In the genomic region with DNA sequence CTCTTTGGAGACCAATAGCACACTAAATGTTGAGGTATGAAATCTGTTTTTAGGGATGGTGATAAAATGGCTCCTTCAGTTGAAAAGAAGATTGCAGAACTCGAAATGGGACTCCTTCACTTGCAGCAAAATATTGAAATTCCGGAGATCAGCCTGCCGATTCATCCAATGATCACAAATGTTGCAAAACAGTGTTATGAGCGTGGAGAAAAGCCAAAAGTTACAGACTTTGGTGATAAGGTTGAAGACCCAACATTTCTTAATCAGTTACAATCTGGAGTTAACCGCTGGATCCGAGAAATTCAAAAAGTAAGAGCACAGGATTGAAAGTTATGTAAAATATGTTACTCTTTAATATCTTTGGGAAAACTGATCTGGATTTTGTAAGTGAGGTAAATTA, we compare ENCODE assay signal across 1 cellular context.
TF ChIP-seq lines count a peak whose summit lies in the region.

No MANE protein-coding gene starts in this region.

TF ChIP-seq in WTC11, 78 proteins besides CTCF, POLR2A, EP300 and RAD21 (continued from another document):
- TF ChIP-seq CREM (CRISPR knock-in tag; IDR thresholded peaks at IDR 0.05) (no peak), SOX15 (CRISPR knock-in tag; IDR thresholded peaks at IDR 0.05) (no peak), TCF7 (CRISPR knock-in tag; IDR thresholded peaks at IDR 0.05; ENCODE audit: low read depth) (no peak), ZNF219 (CRISPR knock-in tag; IDR thresholded peaks at IDR 0.05; ENCODE audit: borderline replicate concordance) (no peak)
- TF ChIP-seq, protein P1, sequence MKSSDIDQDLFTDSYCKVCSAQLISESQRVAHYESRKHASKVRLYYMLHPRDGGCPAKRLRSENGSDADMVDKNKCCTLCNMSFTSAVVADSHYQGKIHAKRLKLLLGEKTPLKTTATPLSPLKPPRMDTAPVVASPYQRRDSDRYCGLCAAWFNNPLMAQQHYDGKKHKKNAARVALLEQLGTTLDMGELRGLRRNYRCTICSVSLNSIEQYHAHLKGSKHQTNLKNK (CRISPR knock-in tag; IDR thresholded peaks at IDR 0.05): no peak
TF ChIP-seq in WTC11: peak in this region for 0.
